23 cellular contexts compared by ENCODE assay signal in genomic region chr5:96615223-96615622, GRCh38. TPM values are rescaled to one million over a fixed set of nuclear protein-coding genes. Genes with fewer than 3 reads are reported as not detected.
DNase-seq lines count a peak whose midpoint lies in the region; ATAC-seq, FAIRE-seq and TF ChIP-seq lines count a peak whose summit lies in the region.
"Had no signal": no experiment of that assay in that cellular context is flagged by ENCODE, and none has a peak within 500 bp of the region (broad histone marks: within the 10 kb centered on the region; RNA-seq: fewer than 3 reads in every experiment).

No MANE protein-coding gene starts in this region.

- H3K27me3 ChIP-seq in Caco-2 (replicated peaks; ENCODE audit: control insufficient read depth, insufficient read depth, low read length) (no peaks in the 10 kb centered on the region), HepG2 (ENCODE audit: control insufficient read depth in 1 of 2, insufficient read depth in 2 of 2, low read length in 2 of 2) (no peaks in the 10 kb centered on the region), spleen (replicated peaks in 1 of 7) (no peaks in the 10 kb centered on the region)
- H3K27me3 ChIP-seq: brain microvascular endothelial cell, left lung, thyroid gland had no signal

- TF ChIP-seq CTCF in Caco-2 (IDR thresholded peaks at IDR 0.05; ENCODE audit: insufficient read depth in 1 of 2, low read depth in 1 of 2, low read length in 1 of 2, severe bottlenecking in 1 of 2, unreplicated experiment in 1 of 2) (no peak), choroid plexus epithelial cell (conservative IDR thresholded peaks at IDR 0.05; ENCODE audit: low read depth, low read length) (no peak), HepG2 (CRISPR knock-in tag; IDR thresholded peaks at IDR 0.05) (no peak), spleen (IDR thresholded peaks at IDR 0.05 in 8 of 11, conservative IDR thresholded peaks at IDR 0.05 in 3 of 11) (no peak)

- BruUV-seq in Caco-2 (replicated peaks; lab: Mats Ljungman, UMichigan) (no TSS peak), HepG2 (replicated peaks; lab: Mats Ljungman, UMichigan) (no TSS peak)

- no peak overlapping the region for H3K4me2 ChIP-seq in HepG2 (ENCODE audit: low read depth, low read length)
- H3K4me2 ChIP-seq: KMS-11 had no signal

- H3K27ac ChIP-seq in HepG2 (ENCODE audit: extremely low read length, insufficient read depth, low read length): no peak overlapping the region
- H3K27ac ChIP-seq in spleen: no peak overlapping the region
- H3K27ac ChIP-seq: KMS-11 had no signal

- TF ChIP-seq RAD21 in HepG2 (CRISPR knock-in tag; IDR thresholded peaks at IDR 0.05): no peak

- H3K4me1 Mint-ChIP-seq in Caco-2 (ENCODE audit: low read depth, unreplicated experiment): no peaks in the 10 kb centered on the region

- POLR2A ChIA-PET in Caco-2 (lab: Charles Lee) (no interaction called here), HepG2 (lab: Yijun Ruan, JAX) (no interaction called here)

- no peak overlapping the region for H2AFZ ChIP-seq in HepG2 (ENCODE audit: low read length)

- peak overlapping the region; percentile 19 for H3K27ac Mint-ChIP-seq in Caco-2 (ENCODE audit: unreplicated experiment)
- H3K27ac Mint-ChIP-seq: CD4-positive, alpha-beta T cell had no signal

- no peak for FAIRE-seq in HepG2 (lab: Jason Lieb, UNC)
- FAIRE-seq: colon had no signal

- no peak overlapping the region for H3K9ac ChIP-seq in HepG2 (ENCODE audit: insufficient read depth, low read depth, low read length)
- H3K9ac ChIP-seq: KMS-11 had no signal

- in situ Hi-C loops in HepG2 (cut with HindIII; ENCODE audit: extremely low pct_ligation_motif_present, low pct_unique_long_range_greater_than_20kb): loop anchor here (25.0 kb wide), 1 partner anchor 547 kb away; no protein-coding TSS in a partner anchor

- intact Hi-C loops in Caco-2 (cut with micrococcal nuclease; ENCODE audit: unreplicated experiment): loop anchor here (2.0 to 10.0 kb wide), 2 partner anchors 254 to 320 kb away; partner anchors contain the start of gene LNPEP
- intact Hi-C loops in HepG2 (cut with micrococcal nuclease; ENCODE audit: unreplicated experiment): loop anchor here (2.0 kb wide), 1 partner anchor 48 kb away; the partner anchor contains the start of gene CAST
- intact Hi-C loops in spleen (cut with DNase I; ENCODE audit: low total_unique reads): loop anchor here (10.0 kb wide), 2 partner anchors 70 to 550 kb away; no protein-coding TSS in a partner anchor

- H3K9me3 ChIP-seq in Caco-2 (peaks cover 22% of the 10 kb centered on the region), HepG2 (ENCODE audit: low read length) (no peaks in the 10 kb centered on the region), spleen (peaks cover 0 to 14% (median 3%) of the 10 kb centered on the region in 8 donors)
- H3K9me3 ChIP-seq: HAP-1, thyroid gland had no signal

- H3K4me3 Mint-ChIP-seq in Caco-2 (ENCODE audit: unreplicated experiment): peak overlapping the region; percentile 4
- H3K4me3 Mint-ChIP-seq: CD4-positive, alpha-beta T cell had no signal

- peak; percentile 62 for ATAC-seq in HepG2

- CTCF ChIA-PET in Caco-2 (lab: Charles Lee): interaction anchor here (1.4 to 1.8 kb wide), 3 partner anchors 26 to 105 kb away, joined by 5 to 13 read pairs (median 5); partner anchors contain the start of gene CAST
- CTCF ChIA-PET in HepG2 (lab: Yijun Ruan, JAX; ENCODE audit: low intra/inter-chr PET ratio, low total read pairs): no interaction called here

- DNase-seq in Caco-2: no peak
- peak; percentile 40 for DNase-seq in MV-4-11 (lab: John Stamatoyannopoulos, UW)
- DNase-seq in choroid plexus epithelial cell (ENCODE audit: low read depth): peak; percentile 25
- no peak for DNase-seq in HepG2 (ENCODE audit: low spot score)
- no peak for DNase-seq in NCI-H146 (lab: John Stamatoyannopoulos, UW)
- no peak for DNase-seq in spleen
- DNase-seq in dedifferentiated amniotic fluid mesenchymal stem cell (ENCODE audit: extremely low spot score): no peak
- no peak for DNase-seq in HuH-7.5 (ENCODE audit: low spot score)
- DNase-seq: activated CD4-positive, alpha-beta T cell treated with anti-CD3 and anti-CD28 coated beads, Interleukin-2, amount 50 U/mL, for 1 hour; activated effector memory CD4-positive, alpha-beta T cell treated with Interleukin-2 at 50 U/mL for 16 hours; brain microvascular endothelial cell; CD4-positive, alpha-beta T cell; DMS153; left lung; mucosa of descending colon; NCI-H1092; NCI-H2029 treated with DMSO at 0.1 percent for 48 hours; NCI-H345; PC-3; thyroid gland had no signal

- H3K36me3 ChIP-seq in Caco-2 (ENCODE audit: control insufficient read depth, insufficient read depth, low read length) (no peaks in the 10 kb centered on the region), HepG2 (replicated peaks in 1 of 2; ENCODE audit: control insufficient read depth in 1 of 2, insufficient read depth in 2 of 2, low read length in 2 of 2) (no peaks in the 10 kb centered on the region), spleen (no peaks in the 10 kb centered on the region)
- H3K36me3 ChIP-seq: brain microvascular endothelial cell, HAP-1, left lung, thyroid gland had no signal

- no peaks in the 10 kb centered on the region for H3K36me3 Mint-ChIP-seq in Caco-2 (ENCODE audit: insufficient read depth, unreplicated experiment)

- no peaks in the 10 kb centered on the region for H3K79me2 ChIP-seq in HepG2 (ENCODE audit: insufficient read depth, low read length)

- peaks cover 3% of the 10 kb centered on the region for H3K9me3 Mint-ChIP-seq in Caco-2 (ENCODE audit: unreplicated experiment)
- H3K9me3 Mint-ChIP-seq: CD4-positive, alpha-beta T cell had no signal

- TF ChIP-seq EP300 in HepG2 (IDR thresholded peaks at IDR 0.05; ENCODE audit: low read depth in 2 of 2, low read length in 2 of 2) (no peak), HepG2 (CRISPR knock-in tag; IDR thresholded peaks at IDR 0.05; ENCODE audit: borderline replicate concordance) (no peak)

- H3K4me1 ChIP-seq in Caco-2 (peaks cover 7% of the 10 kb centered on the region), HepG2 (ENCODE audit: insufficient read depth, low read length) (peaks cover 21% of the 10 kb centered on the region), spleen (peaks cover 0 to 19% (median 14%) of the 10 kb centered on the region in 6 donors)

- H3K27me3 Mint-ChIP-seq in Caco-2 (ENCODE audit: insufficient read depth, unreplicated experiment): no peaks in the 10 kb centered on the region

- 72% methylated on average over 3 of the region's 3 CpGs for WGBS in HepG2 (ENCODE audit: low lambda C conversion rate)
- WGBS in spleen, 5 donors: 79 to 85% (median 84%) methylated on average over 3 of the region's 3 CpGs

- H3K4me3 ChIP-seq in Caco-2 (ENCODE audit: low read depth, low read length) (no peak overlapping the region), choroid plexus epithelial cell (ENCODE audit: low read depth, low read length) (no peak overlapping the region), HepG2 (replicated peaks in 1 of 3; ENCODE audit: insufficient read depth in 1 of 3, low read depth in 2 of 3, low read length in 3 of 3) (no peak overlapping the region), spleen (no peak overlapping the region)
- H3K4me3 ChIP-seq: HAP-1, left lung, mucosa of descending colon, thyroid gland had no signal

- no peaks in the 10 kb centered on the region for H4K20me1 ChIP-seq in HepG2 (ENCODE audit: insufficient read depth, low read length)

- TF ChIP-seq POLR2A in HepG2 (IDR thresholded peaks at IDR 0.05; ENCODE audit: insufficient read depth in 1 of 2, low read depth in 2 of 2, low read length in 2 of 2) (no peak), spleen (IDR thresholded peaks at IDR 0.05) (no peak)

TF ChIP-seq in HepG2, 621 proteins besides CTCF, POLR2A, EP300 and RAD21 (continues in another document):
- TF ChIP-seq MAFG (CRISPR knock-in tag; IDR thresholded peaks at IDR 0.05): no peak
- no peak for TF ChIP-seq RBAK (CRISPR knock-in tag; IDR thresholded peaks at IDR 0.05)
- no peak for TF ChIP-seq PAWR (CRISPR knock-in tag; IDR thresholded peaks at IDR 0.05; ENCODE audit: borderline replicate concordance)

RNA-seq across cellular contexts. Expression of gene CAST, which starts 47.0 kb away (rescaled TPM):
- total RNA-seq in Caco-2 (2022) (418 and 426 TPM in 2 replicates), HepG2 (2016; rRNA removed; fragmentation: Illumina TruSeq; extraction: Trizol) (67.6 and 87.8 TPM in 2 replicates), spleen (100 to 1,000 TPM; 158 to 233 (median 197) TPM)
- 18.4 and 21.4 TPM in 2 replicates for total RNA-seq in HepG2 (2016; cell fraction: cytosol; rRNA removed; fragmentation: Illumina TruSeq; extraction: Trizol; ENCODE audit: low read depth)
- 66.7 and 88.4 TPM in 2 replicates for total RNA-seq in HepG2 (2016; cell fraction: insoluble cytoplasmic fraction; rRNA removed; fragmentation: Illumina TruSeq; extraction: Trizol)
- 52.5 and 53.1 TPM in 2 replicates for total RNA-seq in HepG2 (2016; cell fraction: membrane; rRNA removed; fragmentation: Illumina TruSeq; extraction: Trizol)
- total RNA-seq in HepG2 (2016; cell fraction: nucleus; rRNA removed; fragmentation: Illumina TruSeq; extraction: Trizol): 62.8 and 67.7 TPM in 2 replicates
- polyA plus RNA-seq in HepG2 (2011; rRNA removed) (35.2 and 42.1 TPM in 2 replicates), spleen (10 to 100 TPM; 30.0 to 48.3 (median 30.4) TPM)
- polyA plus RNA-seq in HepG2 (2011; cell fraction: cytosol; rRNA removed): 22.7 and 32.6 TPM in 2 replicates
- 49.5 and 52.7 TPM in 2 replicates for polyA plus RNA-seq in HepG2 (2011; cell fraction: nucleus; rRNA removed)
- polyA plus RNA-seq in HepG2 (2012): 54.0 and 64.0 TPM in 2 replicates
- polyA plus RNA-seq in HepG2 (2016; cell fraction: cytosol; fragmentation: Illumina TruSeq; extraction: Trizol; ENCODE audit: low read depth): 24.3 and 25.3 TPM in 2 replicates
- polyA plus RNA-seq in HepG2 (2016; cell fraction: insoluble cytoplasmic fraction; fragmentation: Illumina TruSeq; extraction: Trizol; ENCODE audit: low read depth): 99.8 and 110 TPM in 2 replicates
- 40.8 and 51.2 TPM in 2 replicates for polyA plus RNA-seq in HepG2 (2016; cell fraction: membrane; fragmentation: Illumina TruSeq; extraction: Trizol; ENCODE audit: low read depth)
- 65.5 and 67.5 TPM in 2 replicates for polyA plus RNA-seq in HepG2 (2016; cell fraction: nucleus; fragmentation: Illumina TruSeq; extraction: Trizol; ENCODE audit: insufficient read depth, low read depth)
- polyA minus RNA-seq in HepG2 (2011; rRNA and poly(A)+ RNA removed; ENCODE audit: low replicate concordance): 12.4 and 53.4 TPM in 2 replicates
- 39.6 and 45.8 TPM in 2 replicates for polyA minus RNA-seq in HepG2 (2011; cell fraction: cytosol; rRNA and poly(A)+ RNA removed)
- polyA minus RNA-seq in HepG2 (2011; cell fraction: nucleus; rRNA and poly(A)+ RNA removed): 166 and 175 TPM in 2 replicates

Comparison
In these comparisons a context has a peak if more than half of its experiments do, and no peak if none do; other contexts are left out.
1. DNase-seq: peak in MV-4-11 (single experiment) and choroid plexus epithelial cell (single experiment); none in Caco-2 (0 of 2), HepG2 (single experiment), NCI-H146 (single experiment), spleen (single experiment), dedifferentiated amniotic fluid mesenchymal stem cell (single experiment) and HuH-7.5 (single experiment).